Comparison of ENCODE assay signal across 29 cellular contexts in genomic region chr4:81352476-81352875, GRCh38.
DNase-seq lines count a peak whose midpoint lies in the region; ATAC-seq and TF ChIP-seq lines count a peak whose summit lies in the region.
"Had no signal": no experiment of that assay in that cellular context is flagged by ENCODE, and none has a peak within 500 bp of the region (broad histone marks: within the 10 kb centered on the region; RNA-seq: fewer than 3 reads in every experiment).

No MANE protein-coding gene starts in this region.

- no peak for ATAC-seq in GM21515 (IDR thresholded peaks at IDR 0.05; ENCODE audit: unreplicated experiment)
- ATAC-seq: activated T-cell treated with anti-CD3 and anti-CD28 coated beads, Interleukin-2, amount 50 U/mL, for 72 hours; stimulated activated naive CD8-positive, alpha-beta T cell treated with anti-CD3 and anti-CD28 coated beads, Interleukin-15, amount 100 ng/mL, for 72 hours had no signal

- TF ChIP-seq CTCF in AG04450 (IDR thresholded peaks at IDR 0.05; ENCODE audit: low read depth, low read length), result no peak
- TF ChIP-seq CTCF in astrocyte of the spinal cord (IDR thresholded peaks at IDR 0.05; ENCODE audit: low read depth, low read length), result no peak

- POLR2A ChIA-PET in AG04450 (lab: Yijun Ruan, JAX), result interaction anchor here (1.4 to 1.8 kb wide), 2 partner anchors 37 to 97 kb away, joined by 5 read pairs; no protein-coding TSS in a partner anchor

- in situ Hi-C loops in astrocyte of the spinal cord (cut with HindIII; ENCODE audit: low sequenced_read_pairs), result no loop called here

- no peaks in the 10 kb centered on the region for H3K27me3 ChIP-seq in AG04450 (ENCODE audit: control insufficient read depth, insufficient read depth, low read length)
- H3K27me3 ChIP-seq: colonic mucosa, MG63, tibial artery had no signal

- CTCF ChIA-PET in AG04450 (lab: Charles Lee), result interaction anchor here (0.8 to 5.6 kb wide), 64 partner anchors 9 to 994 kb away, joined by 3 to 146 read pairs (median 7); partner anchors contain the start of gene PRKG2

- H3K9me3 ChIP-seq in AG04450 (ENCODE audit: control insufficient read depth, insufficient read depth, low read length), result no peaks in the 10 kb centered on the region
- H3K9me3 ChIP-seq: colonic mucosa, tibial artery had no signal

- peak; percentile 41 for DNase-seq in AG04450 (ENCODE audit: low read depth, low spot score)
- DNase-seq in GM04504 (ENCODE audit: low read depth), result peak; percentile 47
- DNase-seq in astrocyte of the spinal cord (ENCODE audit: low read depth, low spot score), result peak; percentile 6
- peak; percentile 72 for DNase-seq in iris pigment epithelial cell (ENCODE audit: low read depth)
- no peak for DNase-seq in NCI-H1417 (lab: John Stamatoyannopoulos, UW)
- no peak for DNase-seq in CD1c-positive myeloid dendritic cell (ENCODE audit: extremely low spot score)
- DNase-seq in activated naive CD4-positive, alpha-beta T cell (lab: John Stamatoyannopoulos, UW), result no peak
- DNase-seq: activated CD4-positive, alpha-beta T cell treated with anti-CD3 and anti-CD28 coated beads for 48 hours; activated naive CD4-positive, alpha-beta T cell treated with anti-CD3 and anti-CD28 coated beads for 36 hours; activated T-cell treated with anti-CD3 and anti-CD28 coated beads, Interleukin-2, amount 50 U/mL, for 72 hours; amniotic stem cell; colonic mucosa; DND-41; effector memory CD4-positive, alpha-beta T cell; erythroblast; islet precursor cell; MG63; natural killer cell; NCI-H1417 treated with DMSO at 0.1 percent for 48 hours; NCI-H446 treated with DMSO at 0.1 percent for 48 hours; NCI-H82; stimulated activated naive CD8-positive, alpha-beta T cell treated with anti-CD3 and anti-CD28 coated beads, Interleukin-15, amount 100 ng/mL, for 72 hours; SW 1271; T-helper 9 cell; tibial artery; WERI-Rb-1 had no signal

- H3K4me3 ChIP-seq in AG04450 (ENCODE audit: low read depth, low read length) (no peak overlapping the region), astrocyte of the spinal cord (ENCODE audit: low read depth, low read length) (no peak overlapping the region)
- H3K4me3 ChIP-seq: colonic mucosa, GM23338, MG63, skin epidermis, tibial artery had no signal

- H3K27ac ChIP-seq in AG04450 (ENCODE audit: low read depth, low read length), result no peak overlapping the region
- H3K27ac ChIP-seq: colonic mucosa, skin epidermis, tibial artery, WERI-Rb-1 had no signal

Comparison
In these comparisons a context has a peak if more than half of its experiments do, and no peak if none do; other contexts are left out.
1. DNase-seq: peak in AG04450 (single experiment), GM04504 (single experiment), astrocyte of the spinal cord (single experiment) and iris pigment epithelial cell (single experiment); none in NCI-H1417 (0 of 3), CD1c-positive myeloid dendritic cell (single experiment) and activated naive CD4-positive, alpha-beta T cell (0 of 4).